In the genomic region with DNA sequence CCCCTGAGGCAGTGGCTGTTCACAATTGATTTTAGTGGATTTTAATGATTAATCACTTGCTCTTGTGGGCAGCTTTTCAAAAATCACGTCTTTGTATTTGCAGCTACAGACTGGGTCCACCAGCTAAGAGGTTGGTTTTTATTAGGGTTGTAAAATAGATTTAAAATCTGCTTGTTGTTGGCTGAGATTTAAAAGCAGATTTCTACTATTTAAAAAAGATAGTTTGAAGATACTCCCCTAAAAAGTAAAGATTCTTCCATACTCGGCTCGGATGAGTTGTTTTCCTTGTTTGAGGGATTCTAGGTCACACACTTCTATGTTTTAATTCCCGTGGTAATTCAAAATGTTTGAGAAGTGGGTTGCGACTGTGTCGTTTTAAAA, we compare ENCODE assay signal across 8 cellular contexts. TPM values are rescaled to one million over a fixed set of nuclear protein-coding genes. Genes with fewer than 3 reads are reported as not detected.
DNase-seq lines count a peak whose midpoint lies in the region; ATAC-seq, FAIRE-seq and TF ChIP-seq lines count a peak whose summit lies in the region.

No MANE protein-coding gene starts in this region.

- H3K27me3 ChIP-seq in IMR-90 (ENCODE audit: control insufficient read depth, insufficient read depth, low read length) (no peaks in the 10 kb centered on the region), muscle layer of colon (ENCODE audit: control insufficient read depth in 1 of 2, insufficient read depth in 2 of 2, low read length in 2 of 2) (no peaks in the 10 kb centered on the region)

- no peak overlapping the region for H4K91ac ChIP-seq in IMR-90 (ENCODE audit: insufficient read depth, low read depth, low read length)

- H2BK15ac ChIP-seq in IMR-90 (ENCODE audit: low read depth, low read length) = no peak overlapping the region

- peak overlapping the region; percentile 84 for H3K9ac ChIP-seq in IMR-90 (ENCODE audit: low read depth, low read length)
- peak overlapping the region; percentile 51 for H3K9ac ChIP-seq in muscle layer of colon (ENCODE audit: low read length)

- peak overlapping the region; percentile 21; the same call in 1 of the 2 replicates for H3K23ac ChIP-seq in IMR-90 (ENCODE audit: low read depth, low read length)

- no peaks in the 10 kb centered on the region for H3K9me3 ChIP-seq in A549
- H3K9me3 ChIP-seq in IMR-90 (ENCODE audit: control insufficient read depth, insufficient read depth, low read length) = no peaks in the 10 kb centered on the region
- H3K9me3 ChIP-seq in muscle layer of colon (ENCODE audit: low read length) = no peaks in the 10 kb centered on the region

- dilution Hi-C loops in IMR-90 (cut with HindIII; ENCODE audit: low sequenced_read_pairs, unreplicated experiment) = no loop called here

- no peak overlapping the region for H2BK120ac ChIP-seq in IMR-90 (ENCODE audit: low read depth, low read length)

- H3K4me3 ChIP-seq in A549 (peak overlapping the region; percentile 91), IMR-90 (ENCODE audit: insufficient read depth, low read depth, low read length) (peak overlapping the region; percentile 85), muscle layer of colon (ENCODE audit: low read depth in 1 of 2, low read length in 2 of 2) (peak overlapping the region; percentile 88 to 99)

- no peaks in the 10 kb centered on the region for H3K9me3 Mint-ChIP-seq in chondrocyte (ENCODE audit: low read depth)

- H3K4me3 Mint-ChIP-seq in chondrocyte (ENCODE audit: unreplicated experiment) = peak overlapping the region; percentile 88

- in situ Hi-C loops in IMR-90 (cut with MboI; ENCODE audit: low sequenced_read_pairs) = no loop called here

- no TSS peak for BruUV-seq in IMR-90 (replicated peaks; lab: Mats Ljungman, UMichigan)

- H3K4me2 ChIP-seq in A549 (peak overlapping the region; percentile 75), IMR-90 (ENCODE audit: low read depth, low read length) (peak overlapping the region; percentile 84)

- CTCF ChIA-PET in A549 (lab: Yijun Ruan, JAX) (interaction anchor here (1.0 kb wide), 1 partner anchor 135 kb away, joined by 3 read pairs; no protein-coding TSS in a partner anchor), IMR-90 (lab: Yijun Ruan, JAX) (interaction anchor here (0.6 kb wide), 2 partner anchors 152 to 234 kb away, joined by 4 read pairs; no protein-coding TSS in a partner anchor)

- DNase-seq in A549 (ENCODE audit: low read depth in 1 of 2, low spot score in 1 of 2) = no peak
- no peak for DNase-seq in IMR-90
- no peak for DNase-seq in chondrocyte (ENCODE audit: low spot score)
- DNase-seq in NCI-H1092 (lab: John Stamatoyannopoulos, UW) = no peak
- no peak for DNase-seq in posterior cingulate gyrus
- DNase-seq in globus pallidus (ENCODE audit: low spot score) = no peak

- FAIRE-seq in A549 (lab: Jason Lieb, UNC) = no peak

- POLR2A ChIA-PET in A549 (lab: Yijun Ruan, JAX) (interaction anchor here (0.5 to 3.0 kb wide), 5 partner anchors 9 to 130 kb away, joined by 3 to 17 read pairs (median 4); a partner anchor contains a TSS), IMR-90 (lab: Charles Lee; ENCODE audit: unreplicated experiment) (no interaction called here)

- peak overlapping the region; percentile 9; the same call in 1 of the 2 replicates for H4K5ac ChIP-seq in IMR-90 (ENCODE audit: low read depth, low read length)

- H3K27ac Mint-ChIP-seq in chondrocyte (ENCODE audit: unreplicated experiment) = peak overlapping the region; percentile 96

- H3K27ac ChIP-seq in A549 (peak overlapping the region; percentile 80 to 89), IMR-90 (ENCODE audit: insufficient read depth, low read length) (peak overlapping the region; percentile 76), muscle layer of colon (ENCODE audit: low read depth, low read length) (peak overlapping the region; percentile 83)

- peak overlapping the region; percentile 50; the same call in 1 of the 2 replicates for H3K56ac ChIP-seq in IMR-90 (ENCODE audit: extremely low read depth, insufficient read depth, low read length)

- intact Hi-C loops in IMR-90 (cut with micrococcal nuclease) (loop anchor here (2.0 kb wide), 1 partner anchor 168 kb away; no protein-coding TSS in a partner anchor), posterior cingulate gyrus (cut with DNase I) (loop anchor here (10.0 kb wide), 2 partner anchors 188 to 248 kb away; a partner anchor contains a TSS)

- no peak overlapping the region for H2AK5ac ChIP-seq in IMR-90 (ENCODE audit: low read depth, low read length)

- H4K8ac ChIP-seq in IMR-90 (ENCODE audit: low read depth in 2 of 2, low read length in 2 of 2) = peak overlapping the region; percentile 13 to 44; a peak in 2 of 4 replicates

- peaks cover 3 to 8% of the 10 kb centered on the region in 2 experiments; a peak in 2 of 4 replicates for H3K79me1 ChIP-seq in IMR-90 (ENCODE audit: low read depth in 1 of 2, low read length in 2 of 2)

- no peak overlapping the region for H2AK9ac ChIP-seq in IMR-90 (replicated peaks; ENCODE audit: low read depth, low read length, poor library complexity)

- H3K18ac ChIP-seq in IMR-90 (ENCODE audit: low read depth, low read length) = no peak overlapping the region

- H2AFZ ChIP-seq in IMR-90 (replicated peaks; ENCODE audit: low read length, poor library complexity) = peak overlapping the region; percentile 96

- H3K36me3 Mint-ChIP-seq in chondrocyte (ENCODE audit: low read depth) = no peaks in the 10 kb centered on the region

- no peaks in the 10 kb centered on the region for H3K36me3 ChIP-seq in IMR-90 (ENCODE audit: control insufficient read depth, insufficient read depth, low read length)
- H3K36me3 ChIP-seq in muscle layer of colon (ENCODE audit: insufficient read depth, low read length) = no peaks in the 10 kb centered on the region

- no peaks in the 10 kb centered on the region for H3K9me1 ChIP-seq in IMR-90 (ENCODE audit: insufficient read depth, low read length)

- peaks cover 30% of the 10 kb centered on the region for H3K4me1 Mint-ChIP-seq in chondrocyte (ENCODE audit: low read depth)

- no peak for TF ChIP-seq CTCF in A549 (IDR thresholded peaks at IDR 0.05)
- no peak for TF ChIP-seq CTCF in IMR-90 (conservative IDR thresholded peaks at IDR 0.05; ENCODE audit: low read depth, low read length)
- no peak for TF ChIP-seq CTCF in chondrocyte (IDR thresholded peaks at IDR 0.05)

- ATAC-seq in A549 = no peak
- no peak for ATAC-seq in IMR-90 (ENCODE audit: low read depth)
- no peak for ATAC-seq in HG02973 (IDR thresholded peaks at IDR 0.05; ENCODE audit: unreplicated experiment)

- H3K4ac ChIP-seq in IMR-90 (ENCODE audit: low read depth, low read length) = peak overlapping the region; percentile 42; the same call in 1 of the 2 replicates

- TF ChIP-seq POLR2A in A549 (IDR thresholded peaks at IDR 0.05; ENCODE audit: low read length) = no peak
- no peak for TF ChIP-seq POLR2A in IMR-90 (IDR thresholded peaks at IDR 0.05; ENCODE audit: low read depth, low read length)

- H4K20me1 ChIP-seq in IMR-90 (ENCODE audit: insufficient read depth, low read length) = peaks cover 3% of the 10 kb centered on the region; the same call in 1 of the 2 replicates

- H3K27me3 Mint-ChIP-seq in chondrocyte (ENCODE audit: low read depth) = no peaks in the 10 kb centered on the region

- peak overlapping the region; percentile 10 for H3K14ac ChIP-seq in IMR-90 (replicated peaks; ENCODE audit: low read depth, low read length)

- TF ChIP-seq EP300 in A549 (IDR thresholded peaks at IDR 0.05) = no peak

- no peak overlapping the region for H2BK20ac ChIP-seq in IMR-90 (ENCODE audit: low read depth, low read length)

- H3K4me1 ChIP-seq in A549 (peaks cover 4% of the 10 kb centered on the region; the same call in 1 of the 3 replicates), IMR-90 (ENCODE audit: control insufficient read depth, insufficient read depth, low read length) (no peaks in the 10 kb centered on the region), muscle layer of colon (ENCODE audit: insufficient read depth, low read length) (peaks cover 24% of the 10 kb centered on the region)

- H2BK5ac ChIP-seq in IMR-90 (ENCODE audit: low read depth, low read length, poor library complexity, severe bottlenecking) = peak overlapping the region; percentile 36

- no peak for TF ChIP-seq RAD21 in A549 (conservative IDR thresholded peaks at IDR 0.05 in 1 of 2, IDR thresholded peaks at IDR 0.05 in 1 of 2)
- TF ChIP-seq RAD21 in IMR-90 (IDR thresholded peaks at IDR 0.05; ENCODE audit: low read length) = no peak

- 51% methylated on average over 6 of the region's 6 CpGs for WGBS in A549 (ENCODE audit: missing lambda C conversion rate)
- no CpG with 5 or more reads among the region's 6 CpGs for WGBS in IMR-90 (ENCODE audit: extremely low coverage in 2 of 2, insufficient read length in 1 of 2), 2 experiments

TF ChIP-seq in A549, 52 proteins besides CTCF, POLR2A, EP300 and RAD21 (continues in another document):
- TF ChIP-seq, protein P1, sequence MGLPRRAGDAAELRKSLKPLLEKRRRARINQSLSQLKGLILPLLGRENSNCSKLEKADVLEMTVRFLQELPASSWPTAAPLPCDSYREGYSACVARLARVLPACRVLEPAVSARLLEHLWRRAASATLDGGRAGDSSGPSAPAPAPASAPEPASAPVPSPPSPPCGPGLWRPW (IDR thresholded peaks at IDR 0.05) = no peak
- no peak for TF ChIP-seq RARB (CRISPR knock-in tag; IDR thresholded peaks at IDR 0.05)
- no peak for TF ChIP-seq EHMT2 (IDR thresholded peaks at IDR 0.05; ENCODE audit: low read depth)

TF ChIP-seq in IMR-90, 13 proteins besides CTCF, POLR2A, EP300 and RAD21 (continues in another document):
- TF ChIP-seq, protein P2, sequence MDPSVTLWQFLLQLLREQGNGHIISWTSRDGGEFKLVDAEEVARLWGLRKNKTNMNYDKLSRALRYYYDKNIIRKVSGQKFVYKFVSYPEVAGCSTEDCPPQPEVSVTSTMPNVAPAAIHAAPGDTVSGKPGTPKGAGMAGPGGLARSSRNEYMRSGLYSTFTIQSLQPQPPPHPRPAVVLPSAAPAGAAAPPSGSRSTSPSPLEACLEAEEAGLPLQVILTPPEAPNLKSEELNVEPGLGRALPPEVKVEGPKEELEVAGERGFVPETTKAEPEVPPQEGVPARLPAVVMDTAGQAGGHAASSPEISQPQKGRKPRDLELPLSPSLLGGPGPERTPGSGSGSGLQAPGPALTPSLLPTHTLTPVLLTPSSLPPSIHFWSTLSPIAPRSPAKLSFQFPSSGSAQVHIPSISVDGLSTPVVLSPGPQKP (IDR thresholded peaks at IDR 0.05; ENCODE audit: borderline replicate concordance, low read depth, low read length) = no peak

RNA-seq across cellular contexts. Expression of a gene that starts 1.7 kb away (rescaled TPM):
- polyA plus RNA-seq in A549 (2011; rRNA removed) (10.9 and 11.9 TPM in 2 replicates), A549 (2017; fragmentation: RNase III; extraction: RNeasy Plus Mini Kit Qiagen cat#74134 plus additional on column Dnase treatment) (2.7 to 4.0 TPM (median 3.6 TPM) in 3 replicates), IMR-90 (2012; rRNA removed) (3.3 and 5.7 TPM in 2 replicates)
- 1.3 and 2.1 TPM in 2 replicates for polyA plus RNA-seq in A549 (2012; cell fraction: cytosol; rRNA removed)
- 2.2 and 2.5 TPM in 2 replicates for polyA plus RNA-seq in A549 (2012; cell fraction: nucleus; rRNA removed)
- 11.9 and 17.9 TPM in 2 replicates for polyA minus RNA-seq in A549 (2011; rRNA and poly(A)+ RNA removed)
- total RNA-seq in IMR-90 (2012; rRNA removed) (25.6 and 28.3 TPM in 2 replicates), chondrocyte (44.9 to 55.7 TPM (median 54.8 TPM) in 3 replicates)
- 3.6 and 7.5 TPM in 2 replicates for polyA plus RNA-seq in IMR-90 (2012; cell fraction: cytosol; rRNA removed)
- 2.7 and 15.2 TPM in 2 replicates for polyA plus RNA-seq in IMR-90 (2012; cell fraction: nucleus; rRNA removed; ENCODE audit: low replicate concordance)
